Comparison of ENCODE assay signal across 8 cellular contexts in genomic region chr11:44538375-44539054, GRCh38. TPM values are rescaled to one million over a fixed set of nuclear protein-coding genes. Genes with fewer than 3 reads are reported as not detected.
DNase-seq lines count a peak whose midpoint lies in the region; FAIRE-seq lines count a peak whose summit lies in the region.

No MANE protein-coding gene starts in this region.

- no peaks in the 10 kb centered on the region for H3K4me1 ChIP-seq in GM23248 (ENCODE audit: insufficient read depth)

- intact Hi-C loops in head of caudate nucleus (cut with DNase I) (loop anchor here (2.0 kb wide), 1 partner anchor 252 kb away; no protein-coding TSS in a partner anchor), posterior vena cava (cut with DNase I) (loop anchor here (2.0 to 10.0 kb wide), 3 partner anchors 251 to 424 kb away; no protein-coding TSS in a partner anchor)

- no peaks in the 10 kb centered on the region for H3K36me3 ChIP-seq in GM23248 (ENCODE audit: low read depth)

- no peak overlapping the region for H3K27ac ChIP-seq in GM23248

- H3K4me3 ChIP-seq in GM23248: no peak overlapping the region

- H3K4me2 ChIP-seq in GM23248 (ENCODE audit: unreplicated experiment): no peak overlapping the region

- no peaks in the 10 kb centered on the region for H4K20me1 ChIP-seq in GM23248 (ENCODE audit: insufficient read depth)

- no peaks in the 10 kb centered on the region for H3K9me3 ChIP-seq in GM23248 (ENCODE audit: low read depth)

- in situ Hi-C loops in GM23248 (cut with MboI): loop anchor here (10.0 kb wide), 1 partner anchor 404 kb away; no protein-coding TSS in a partner anchor

- no peak overlapping the region for H3K9ac ChIP-seq in GM23248

- H2AFZ ChIP-seq in GM23248: peak overlapping the region; percentile 47; the same call in 1 of the 2 replicates

- peak; percentile 63 for FAIRE-seq in urothelium cell line (lab: Jason Lieb, UNC)

- peak; percentile 67 for DNase-seq in DMS114 treated with DMSO at 0.1 percent for 48 hours (lab: John Stamatoyannopoulos, UW; ENCODE audit: unreplicated experiment)
- DNase-seq in GM23248: peak; percentile 81
- peak; percentile 28 for DNase-seq in MV-4-11 (lab: John Stamatoyannopoulos, UW)
- peak; percentile 69 for DNase-seq in SK-N-DZ (ENCODE audit: low spot score)
- peak; percentile 77 for DNase-seq in activated naive CD4-positive, alpha-beta T cell treated with Interleukin-2 at 50 U/mL for 16 hours
- DNase-seq in head of caudate nucleus: peak; percentile 42 to 91 (median 80)
- peak; percentile 93 for DNase-seq in posterior vena cava (ENCODE audit: low spot score)
- DNase-seq in urothelium cell line (ENCODE audit: low spot score): peak; percentile 90

- no peaks in the 10 kb centered on the region for H3K79me2 ChIP-seq in GM23248 (ENCODE audit: insufficient read depth)

- H3K9me2 ChIP-seq in GM23248 (ENCODE audit: insufficient read depth): no peaks in the 10 kb centered on the region

- WGBS in GM23248 (ENCODE audit: low coverage in 1 of 2, low lambda C conversion rate in 2 of 2, missing lambda C conversion rate in 2 of 2), 2 experiments: 28 to 29% methylated on average over 21 of the region's 21 CpGs

- no peaks in the 10 kb centered on the region for H3F3A ChIP-seq in GM23248 (ENCODE audit: insufficient read depth)

- peaks cover 15% of the 10 kb centered on the region for H3K27me3 ChIP-seq in GM23248 (replicated peaks; ENCODE audit: insufficient read depth)

RNA-seq across cellular contexts. Expression of gene CD82, which starts 26.9 kb away (rescaled TPM):
- 4.8 and 9.9 TPM in 2 replicates for total RNA-seq in GM23248 (2014; rRNA removed; shearing (Covaris generic))
- polyA plus RNA-seq in GM23248 (2016; fragmentation: Nextera tagmentation; extraction: Ambion mirVana): 6.0 and 8.6 TPM in 2 replicates
- polyA plus RNA-seq in SK-N-DZ (2014; cell fraction: cytosol; rRNA removed): 2.5 TPM in 1 of 2 replicates, not detected in the other
- not detected in 2 replicates for polyA plus RNA-seq in SK-N-DZ (2014; cell fraction: nucleus; rRNA removed)
- 10 to 100 TPM; 26.8 to 28.6 TPM for total RNA-seq in posterior vena cava

Comparison
In these comparisons a context has a peak if more than half of its experiments do, and no peak if none do; other contexts are left out.
1. DNase-seq: peak in every context shown above with its lines; median percentile 93 in posterior vena cava; 90 in urothelium cell line; 81 in GM23248; 80 in head of caudate nucleus; 77 in activated naive CD4-positive, alpha-beta T cell treated with Interleukin-2 at 50 U/mL for 16 hours; 69 in SK-N-DZ; 67 in DMS114 treated with DMSO at 0.1 percent for 48 hours; 28 in MV-4-11.